Comparison of ENCODE assay signal across 21 cellular contexts in genomic region chr14:72332054-72332453, GRCh38.
DNase-seq lines count a peak whose midpoint lies in the region; ATAC-seq and TF ChIP-seq lines count a peak whose summit lies in the region.
"Had no signal": no experiment of that assay in that cellular context is flagged by ENCODE, and none has a peak within 500 bp of the region (broad histone marks: within the 10 kb centered on the region; RNA-seq: fewer than 3 reads in every experiment).

No MANE protein-coding gene starts in this region.

- no peaks in the 10 kb centered on the region for H3K9me3 ChIP-seq in left ventricle myocardium inferior (replicated peaks)
- H3K9me3 ChIP-seq in adrenal gland (replicated peaks in 1 of 3) = no peaks in the 10 kb centered on the region
- H3K9me3 ChIP-seq: breast epithelium, pancreas had no signal

- TF ChIP-seq POLR2A in adrenal gland (IDR thresholded peaks at IDR 0.05) = no peak

- ATAC-seq in Right ventricle myocardium inferior (no peak), HG03442 (IDR thresholded peaks at IDR 0.05; ENCODE audit: unreplicated experiment) (no peak), HG03108 (IDR thresholded peaks at IDR 0.05; ENCODE audit: unreplicated experiment) (no peak)
- ATAC-seq: activated CD4-positive, CD25-positive, alpha-beta regulatory T cell treated with anti-CD3 and anti-CD28 coated beads, Interleukin-2, amount 50 U/mL, for 24 hours; activated CD8-positive, alpha-beta T cell treated with anti-CD3 and anti-CD28 coated beads, Interleukin-2, amount 10 ng/mL, durations not matched to agents 7 days and 5 days; HCT116; natural killer cell had no signal

- H3K36me3 ChIP-seq in left ventricle myocardium inferior (no peaks in the 10 kb centered on the region), adrenal gland (replicated peaks in 1 of 2) (no peaks in the 10 kb centered on the region)
- H3K36me3 ChIP-seq: breast epithelium, pancreas had no signal

- DNase-seq in left ventricle myocardium inferior = peak; percentile 20
- no peak for DNase-seq in Right ventricle myocardium inferior (ENCODE audit: missing footprints)
- DNase-seq in adrenal gland = peak in 6 of 7 donors; percentile 14 to 60 (median 30)
- peak; percentile 63 for DNase-seq in middle frontal gyrus (ENCODE audit: extremely low spot score, low spot score)
- DNase-seq in GM19240 (ENCODE audit: insufficient read length, low spot score) = no peak
- no peak for DNase-seq in SW480 (ENCODE audit: low spot score)
- DNase-seq: activated CD8-positive, alpha-beta T cell treated with anti-CD3 and anti-CD28 coated beads, Interleukin-2, amount 10 ng/mL, durations not matched to agents 7 days and 5 days; activated gamma-delta T cell; EL; KBM-7; natural killer cell; NCI-H2029; NCI-H526 treated with DMSO at 0.1 percent for 48 hours; SHP77 had no signal

- intact Hi-C loops in left ventricle myocardium inferior (cut with micrococcal nuclease) (no loop called here), Right ventricle myocardium inferior (cut with DNase I) (no loop called here), adrenal gland (cut with DNase I) (no loop called here)

- no peak overlapping the region for H3K4me3 ChIP-seq in left ventricle myocardium inferior
- H3K4me3 ChIP-seq in adrenal gland = no peak overlapping the region
- H3K4me3 ChIP-seq: breast epithelium, coronary artery, pancreas had no signal

- TF ChIP-seq CTCF in left ventricle myocardium inferior (IDR thresholded peaks at IDR 0.05; ENCODE audit: borderline replicate concordance) (no peak), adrenal gland (IDR thresholded peaks at IDR 0.05) (no peak)

- H3K27ac ChIP-seq in left ventricle myocardium inferior (replicated peaks) = no peak overlapping the region
- H3K27ac ChIP-seq in adrenal gland = no peak overlapping the region
- H3K27ac ChIP-seq: breast epithelium, coronary artery, pancreas had no signal

- no peaks in the 10 kb centered on the region for H3K27me3 ChIP-seq in left ventricle myocardium inferior (ENCODE audit: low read depth)
- no peaks in the 10 kb centered on the region for H3K27me3 ChIP-seq in adrenal gland
- H3K27me3 ChIP-seq: breast epithelium, pancreas had no signal

- 5 to 20% (median 11%) methylated on average over 2 to 5 of the region's 5 CpGs for WGBS in adrenal gland, 4 donors

- H3K4me1 ChIP-seq in left ventricle myocardium inferior = peaks cover 15% of the 10 kb centered on the region
- H3K4me1 ChIP-seq in adrenal gland (replicated peaks in 1 of 2) = peaks cover 0 to 7% of the 10 kb centered on the region in 2 donors
- H3K4me1 ChIP-seq: breast epithelium, pancreas had no signal

Comparison
In these comparisons a context has a peak if more than half of its experiments do, and no peak if none do; other contexts are left out.
1. DNase-seq: peak in left ventricle myocardium inferior (single experiment), adrenal gland (6 of 7) and middle frontal gyrus (single experiment); none in Right ventricle myocardium inferior (single experiment), GM19240 (single experiment) and SW480 (single experiment).